1 cellular context compared by ENCODE assay signal in genomic region chr2:108898315-108899082, GRCh38.
TF ChIP-seq lines count a peak whose summit lies in the region.

No MANE protein-coding gene starts in this region.

TF ChIP-seq in GM12878, 131 proteins besides CTCF, POLR2A, EP300 and RAD21 (continued from another document):
- TF ChIP-seq PBX3 (IDR thresholded peaks at IDR 0.05; ENCODE audit: insufficient replicate concordance, low read depth, low read length) (no peak), PAX5 (IDR thresholded peaks at IDR 0.05; ENCODE audit: borderline replicate concordance, low read depth, low read length) (no peak), STAT3 (IDR thresholded peaks at IDR 0.05; ENCODE audit: low read depth, low read length) (no peak), ETV6 (conservative IDR thresholded peaks at IDR 0.05 in 1 of 2, IDR thresholded peaks at IDR 0.05 in 1 of 2; ENCODE audit: borderline replicate concordance in 1 of 2, low read depth in 1 of 2) (no peak), POU2F2 (IDR thresholded peaks at IDR 0.05; ENCODE audit: borderline replicate concordance, low read depth, low read length) (no peak), NR2C1 (IDR thresholded peaks at IDR 0.05) (no peak), IRF3 (IDR thresholded peaks at IDR 0.05) (no peak), BCL11A (IDR thresholded peaks at IDR 0.05; ENCODE audit: low read depth, low read length) (no peak), SRF (IDR thresholded peaks at IDR 0.05; ENCODE audit: low read depth in 2 of 2, low read length in 2 of 2) (no peak)
